ENCODE assay signal across 17 cellular contexts in the genomic region with DNA sequence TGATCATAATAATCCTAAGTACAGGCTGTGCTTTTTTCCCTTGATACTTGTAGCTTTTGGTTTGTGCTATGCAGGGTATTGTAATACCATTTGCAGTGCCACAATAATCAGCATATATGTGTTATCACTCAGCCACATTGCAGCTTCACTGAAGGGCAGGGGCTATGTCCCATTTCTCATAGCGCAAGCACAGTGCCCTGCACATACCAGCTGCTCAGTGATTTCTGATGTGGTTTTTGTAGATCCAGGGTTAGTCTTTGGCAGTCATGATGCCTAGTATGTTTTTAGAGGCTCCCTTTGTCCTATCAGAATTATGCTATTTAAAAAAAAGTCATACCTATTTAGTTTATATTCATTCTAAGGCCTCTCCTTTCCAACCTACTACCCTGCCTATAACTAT. TPM values are rescaled to one million over a fixed set of nuclear protein-coding genes. Genes with fewer than 3 reads are reported as not detected.
DNase-seq lines count a peak whose midpoint lies in the region; ATAC-seq, FAIRE-seq and TF ChIP-seq lines count a peak whose summit lies in the region.
"Had no signal": no experiment of that assay in that cellular context is flagged by ENCODE, and none has a peak within 500 bp of the region (broad histone marks: within the 10 kb centered on the region; RNA-seq: fewer than 3 reads in every experiment).

No MANE protein-coding gene starts in this region.

- no peak for ATAC-seq in Panc1
- ATAC-seq in psoas muscle = no peak
- ATAC-seq in pancreas = no peak

- WGBS in psoas muscle, 3 donors = 91 to 100% (median 97%) methylated on average over 1 of the region's 1 CpG
- WGBS in tibial nerve, 2 donors = 79 to 94% methylated on average over 1 of the region's 1 CpG
- WGBS in pancreas, 2 donors = 100% methylated on average over 1 of the region's 1 CpG

- H3K36me3 ChIP-seq in Panc1 (ENCODE audit: control insufficient read depth, insufficient read depth, low read length) (peaks cover 7% of the 10 kb centered on the region; the same call in 1 of the 2 replicates), psoas muscle (ENCODE audit: insufficient read depth in 1 of 2, low read depth in 1 of 2) (peaks cover 2 to 27% of the 10 kb centered on the region in 2 donors), tibial nerve (peaks cover 0 to 6% (median 0%) of the 10 kb centered on the region in 3 donors), pancreas (no peaks in the 10 kb centered on the region)
- H3K36me3 ChIP-seq: Peyer's patch had no signal

- H3K27ac ChIP-seq in Panc1 (ENCODE audit: low read length) (peak overlapping the region; percentile 34; the same call in 1 of the 2 replicates), psoas muscle (peak overlapping the region; percentile 85), tibial nerve (peak overlapping the region; percentile 50 to 88 (median 65)), pancreas (no peak overlapping the region)
- H3K27ac ChIP-seq: Peyer's patch had no signal

- H3K27me3 ChIP-seq in Panc1 (ENCODE audit: control insufficient read depth, insufficient read depth, low read length) (no peaks in the 10 kb centered on the region), psoas muscle (ENCODE audit: insufficient read depth in 3 of 3, low read length in 2 of 3) (no peaks in the 10 kb centered on the region), tibial nerve (no peaks in the 10 kb centered on the region), pancreas (no peaks in the 10 kb centered on the region)
- H3K27me3 ChIP-seq: MG63, Peyer's patch had no signal

- TF ChIP-seq POLR2A in tibial nerve (IDR thresholded peaks at IDR 0.05) = no peak

- no peak for DNase-seq in Panc1 (ENCODE audit: low read depth, low spot score)
- DNase-seq in kidney glomerular epithelial cell (lab: John Stamatoyannopoulos, UW) = peak; percentile 39
- no peak for DNase-seq in psoas muscle
- no peak for DNase-seq in tibial nerve (ENCODE audit: low spot score in 2 of 2)
- no peak for DNase-seq in amygdala (lab: John Stamatoyannopoulos, UW)
- DNase-seq in NCI-H1105 (lab: John Stamatoyannopoulos, UW) = no peak
- no peak for DNase-seq in pancreas
- DNase-seq: CD4-positive, CD25-positive, alpha-beta regulatory T cell; DMS79 treated with DMSO at 0.1 percent for 48 hours; MG63; NCI-H1436 treated with DMSO at 0.1 percent for 48 hours; NCI-H1930; NCI-H345; NCI-H524; NCI-H82; Peyer's patch had no signal

- intact Hi-C loops in Panc1 (cut with micrococcal nuclease; ENCODE audit: unreplicated experiment) (no loop called here), psoas muscle (cut with DNase I) (no loop called here), pancreas (cut with DNase I) (no loop called here)

- CTCF ChIA-PET in Panc1 (lab: Charles Lee) = no interaction called here

- no peak for FAIRE-seq in pancreas (lab: Jason Lieb, UNC)
- FAIRE-seq: H54 had no signal

- no peaks in the 10 kb centered on the region for H3K9me3 ChIP-seq in Panc1 (ENCODE audit: control insufficient read depth, insufficient read depth, low read depth, low read length)
- H3K9me3 ChIP-seq in psoas muscle = no peaks in the 10 kb centered on the region
- H3K9me3 ChIP-seq in tibial nerve = no peaks in the 10 kb centered on the region
- no peaks in the 10 kb centered on the region for H3K9me3 ChIP-seq in pancreas
- H3K9me3 ChIP-seq: MG63, Peyer's patch had no signal

- in situ Hi-C loops in Panc1 (cut with HindIII; ENCODE audit: low pct_unique_long_range_greater_than_20kb, low sequenced_read_pairs) = no loop called here

- H3K4me1 ChIP-seq in Panc1 (ENCODE audit: control insufficient read depth, insufficient read depth, low read length) = peaks cover 44% of the 10 kb centered on the region
- H3K4me1 ChIP-seq in psoas muscle = peaks cover 75% of the 10 kb centered on the region
- peaks cover 0 to 50% (median 10%) of the 10 kb centered on the region in 4 donors for H3K4me1 ChIP-seq in tibial nerve
- peaks cover 0 to 4% (median 0%) of the 10 kb centered on the region in 3 donors for H3K4me1 ChIP-seq in pancreas
- H3K4me1 ChIP-seq: Peyer's patch had no signal

- no peak for TF ChIP-seq EP300 in tibial nerve (IDR thresholded peaks at IDR 0.05)

- H3K4me3 ChIP-seq in Panc1 (ENCODE audit: low read depth in 2 of 2, low read length in 2 of 2) (no peak overlapping the region), psoas muscle (no peak overlapping the region), tibial nerve (no peak overlapping the region), pancreas (no peak overlapping the region)
- H3K4me3 ChIP-seq: MG63, Peyer's patch had no signal

- TF ChIP-seq CTCF in Panc1 (IDR thresholded peaks at IDR 0.05) = no peak
- no peak for TF ChIP-seq CTCF in psoas muscle (IDR thresholded peaks at IDR 0.05)
- TF ChIP-seq CTCF in tibial nerve (IDR thresholded peaks at IDR 0.05) = no peak
- no peak for TF ChIP-seq CTCF in pancreas (IDR thresholded peaks at IDR 0.05)

- no TSS peak for BruUV-seq in Panc1 (replicated peaks; lab: Mats Ljungman, UMichigan)

- POLR2A ChIA-PET in Panc1 (lab: Charles Lee) = interaction anchor here (0.6 kb wide), 1 partner anchor 186 kb away, joined by 4 read pairs; no protein-coding TSS in a partner anchor

RNA-seq across cellular contexts. Expression of gene MET, which starts 25.8 kb away (rescaled TPM):
- total RNA-seq in Panc1 (2021; ENCODE audit: unreplicated experiment) (103 TPM), psoas muscle (10 to 100 TPM; 17.8 to 84.1 (median 29.3) TPM), tibial nerve (10 to 100 TPM; 22.6 to 49.8 (median 37.1) TPM), pancreas (10 to 100 TPM; 10.7 to 23.5 (median 17.9) TPM)
- polyA plus RNA-seq in Panc1 (2012; ENCODE audit: insufficient read length) = 33.7 TPM
- polyA plus RNA-seq in psoas muscle (10 to 100 TPM in 2 of 3 donors, 1 to 10 TPM in 1; 5.9 to 50.3 (median 11.0) TPM), pancreas (1 to 10 TPM; 2.0 to 2.7 TPM)
- total RNA-seq: CD4-positive, CD25-positive, alpha-beta regulatory T cell had no signal
- polyA plus RNA-seq: CD4-positive, CD25-positive, alpha-beta regulatory T cell had no signal

Comparison
In these comparisons a context has a peak if more than half of its experiments do, and no peak if none do; other contexts are left out.
1. H3K27ac ChIP-seq: peak in Panc1 (single experiment), psoas muscle (single experiment) and tibial nerve (4 of 4); none in pancreas (0 of 4).